Comparison of ENCODE assay signal across 11 cellular contexts in the genomic region with DNA sequence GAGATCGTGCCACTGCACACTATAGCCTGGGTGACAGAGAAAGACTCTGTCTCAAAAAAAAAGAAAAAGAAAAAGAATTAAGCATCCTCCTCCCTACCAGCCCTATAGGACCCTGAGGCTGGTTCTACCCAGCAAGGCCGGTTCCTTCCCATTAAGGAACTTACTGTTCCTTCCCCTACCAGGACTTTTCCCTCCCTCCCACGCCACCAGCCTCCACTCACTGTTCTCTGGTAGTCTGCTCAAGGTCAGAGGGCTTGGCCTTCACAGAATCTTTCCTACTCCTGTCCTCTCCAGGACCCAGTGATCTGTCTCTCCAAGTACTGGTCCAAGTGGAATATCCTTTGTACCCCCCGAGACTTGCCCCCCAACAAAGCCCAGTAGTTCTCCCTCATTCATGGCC. TPM values are rescaled to one million over a fixed set of nuclear protein-coding genes. Genes with fewer than 3 reads are reported as not detected.
DNase-seq lines count a peak whose midpoint lies in the region; ATAC-seq and TF ChIP-seq lines count a peak whose summit lies in the region.
"Had no signal": no experiment of that assay in that cellular context is flagged by ENCODE, and none has a peak within 500 bp of the region (broad histone marks: within the 10 kb centered on the region; RNA-seq: fewer than 3 reads in every experiment).

No MANE protein-coding gene starts in this region.

- no peaks in the 10 kb centered on the region for H3K27me3 Mint-ChIP-seq in activated CD8-positive, alpha-beta memory T cell treated with anti-CD3 and anti-CD28 coated beads, Interleukin-2, amount 10 ng/mL, durations not matched to agents 7 days and 5 days
- H3K27me3 Mint-ChIP-seq in T-helper 17 cell = no peaks in the 10 kb centered on the region

- H3K27me3 ChIP-seq in skeletal muscle satellite cell (ENCODE audit: control insufficient read depth, insufficient read depth, low read length) = no peaks in the 10 kb centered on the region

- peak overlapping the region; percentile 98 for H3K27ac Mint-ChIP-seq in activated CD8-positive, alpha-beta memory T cell treated with anti-CD3 and anti-CD28 coated beads, Interleukin-2, amount 10 ng/mL, durations not matched to agents 7 days and 5 days
- H3K27ac Mint-ChIP-seq in T-helper 17 cell = peak overlapping the region; percentile 99

- ATAC-seq in activated CD8-positive, alpha-beta memory T cell treated with anti-CD3 and anti-CD28 coated beads, Interleukin-2, amount 10 ng/mL, durations not matched to agents 7 days and 5 days = no peak
- no peak for ATAC-seq in T-helper 17 cell

- peaks cover 2% of the 10 kb centered on the region for H3K9me3 Mint-ChIP-seq in activated CD8-positive, alpha-beta memory T cell treated with anti-CD3 and anti-CD28 coated beads, Interleukin-2, amount 10 ng/mL, durations not matched to agents 7 days and 5 days (ENCODE audit: low read depth)

- DNase-seq in activated CD8-positive, alpha-beta memory T cell treated with anti-CD3 and anti-CD28 coated beads, Interleukin-2, amount 10 ng/mL, durations not matched to agents 7 days and 5 days = no peak
- DNase-seq in activated CD8-positive, alpha-beta memory T cell treated with anti-CD3 and anti-CD28 coated beads, Interleukin-2, amount 50 U/mL, for 48 hours = no peak
- DNase-seq in T-helper 17 cell (no peak), epithelial cell of proximal tubule (ENCODE audit: low read depth) (no peak), DMS153 treated with DMSO at 0.1 percent for 48 hours (lab: John Stamatoyannopoulos, UW; ENCODE audit: unreplicated experiment) (no peak), NCI-H748 treated with DMSO at 0.1 percent for 48 hours (lab: John Stamatoyannopoulos, UW) (no peak)
- no peak for DNase-seq in stimulated activated CD4-positive, alpha-beta T cell treated with anti-CD3 and anti-CD28 coated beads, Interleukin-4, amount 100 ng/mL, for 1 hour
- DNase-seq: activated CD8-positive, alpha-beta memory T cell treated with anti-CD3 and anti-CD28 coated beads for 24 hours; NCI-H1417; stimulated activated CD4-positive, alpha-beta T cell treated with anti-CD3 and anti-CD28 coated beads, Interleukin-2, amount 100 ng/mL, for 24 hours had no signal

- H3K36me3 ChIP-seq in skeletal muscle satellite cell (ENCODE audit: insufficient read depth, low read length) = peaks cover 14% of the 10 kb centered on the region

- H3K4me1 ChIP-seq in skeletal muscle satellite cell (ENCODE audit: control insufficient read depth, insufficient read depth, low read length) = no peaks in the 10 kb centered on the region

- H3K4me1 Mint-ChIP-seq in activated CD8-positive, alpha-beta memory T cell treated with anti-CD3 and anti-CD28 coated beads, Interleukin-2, amount 10 ng/mL, durations not matched to agents 7 days and 5 days = peaks cover 46% of the 10 kb centered on the region
- H3K4me1 Mint-ChIP-seq in T-helper 17 cell = peaks cover 26% of the 10 kb centered on the region

- no peak for TF ChIP-seq CTCF in epithelial cell of proximal tubule (conservative IDR thresholded peaks at IDR 0.05; ENCODE audit: low read depth, low read length)

- H3K9ac ChIP-seq in skeletal muscle satellite cell (ENCODE audit: low read depth, low read length) = no peak overlapping the region

- CTCF ChIA-PET in activated CD8-positive, alpha-beta memory T cell treated with anti-CD3 and anti-CD28 coated beads, Interleukin-2, amount 10 ng/mL, durations not matched to agents 7 days and 5 days (lab: Charles Lee) = no interaction called here

- H3K36me3 Mint-ChIP-seq in activated CD8-positive, alpha-beta memory T cell treated with anti-CD3 and anti-CD28 coated beads, Interleukin-2, amount 10 ng/mL, durations not matched to agents 7 days and 5 days = peaks cover 40% of the 10 kb centered on the region
- H3K36me3 Mint-ChIP-seq in T-helper 17 cell (ENCODE audit: low read depth) = peaks cover 9% of the 10 kb centered on the region

- peak overlapping the region; percentile 73 for H3K4me2 ChIP-seq in skeletal muscle satellite cell (ENCODE audit: low read length)

- H3K4me3 ChIP-seq in epithelial cell of proximal tubule (ENCODE audit: low read depth, low read length) (peak overlapping the region; percentile 84), skeletal muscle satellite cell (ENCODE audit: low read length) (no peak overlapping the region)

- peak overlapping the region; percentile 99 for H3K4me3 Mint-ChIP-seq in activated CD8-positive, alpha-beta memory T cell treated with anti-CD3 and anti-CD28 coated beads, Interleukin-2, amount 10 ng/mL, durations not matched to agents 7 days and 5 days
- H3K4me3 Mint-ChIP-seq in T-helper 17 cell = peak overlapping the region; percentile 95

- H3K9me3 ChIP-seq in T-helper 17 cell (ENCODE audit: control insufficient read depth, low read length, poor library complexity, severe bottlenecking) (no peaks in the 10 kb centered on the region), skeletal muscle satellite cell (replicated peaks; ENCODE audit: low read length) (no peaks in the 10 kb centered on the region)

RNA-seq across cellular contexts. Expression of a gene that starts 1.4 kb away (rescaled TPM):
- total RNA-seq in activated CD8-positive, alpha-beta memory T cell treated with anti-CD3 and anti-CD28 coated beads, Interleukin-2, amount 10 ng/mL, durations not matched to agents 7 days and 5 days = 100 to 1,000 TPM; 104 to 126 TPM
- total RNA-seq in T-helper 17 cell = 100 to 1,000 TPM; 107 to 123 TPM
- 15.8 and 24.6 TPM in 2 replicates for total RNA-seq in epithelial cell of proximal tubule
- 5.2 and 9.9 TPM in 2 replicates for total RNA-seq in skeletal muscle satellite cell (2012; rRNA removed)

RNA-seq across cellular contexts. Expression of a gene that starts 29.0 kb away (rescaled TPM):
- total RNA-seq in activated CD8-positive, alpha-beta memory T cell treated with anti-CD3 and anti-CD28 coated beads, Interleukin-2, amount 10 ng/mL, durations not matched to agents 7 days and 5 days = 1 to 10 TPM; 2.9 to 5.5 TPM
- total RNA-seq in T-helper 17 cell (1 to 10 TPM; 2.2 to 3.2 TPM), epithelial cell of proximal tubule (0.51 and 1.1 TPM in 2 replicates)
- total RNA-seq in skeletal muscle satellite cell (2012; rRNA removed) = 0.25 and 0.44 TPM in 2 replicates

RNA-seq across cellular contexts. Expression of a gene that starts 42.5 kb away (rescaled TPM):
- total RNA-seq in activated CD8-positive, alpha-beta memory T cell treated with anti-CD3 and anti-CD28 coated beads, Interleukin-2, amount 10 ng/mL, durations not matched to agents 7 days and 5 days = 10 to 100 TPM; 29.4 to 34.1 TPM
- total RNA-seq in T-helper 17 cell (10 to 100 TPM; 38.9 to 46.4 TPM), epithelial cell of proximal tubule (51.8 and 63.7 TPM in 2 replicates)
- 35.5 and 38.7 TPM in 2 replicates for total RNA-seq in skeletal muscle satellite cell (2012; rRNA removed)

RNA-seq across cellular contexts. Expression of a gene that starts 43.2 kb away (rescaled TPM):
- 10 to 100 TPM; 56.9 to 65.2 TPM for total RNA-seq in activated CD8-positive, alpha-beta memory T cell treated with anti-CD3 and anti-CD28 coated beads, Interleukin-2, amount 10 ng/mL, durations not matched to agents 7 days and 5 days
- 10 to 100 TPM; 91.0 to 91.6 TPM for total RNA-seq in T-helper 17 cell
- 34.4 and 44.2 TPM in 2 replicates for total RNA-seq in epithelial cell of proximal tubule
- total RNA-seq in skeletal muscle satellite cell (2012; rRNA removed) = 25.3 and 29.1 TPM in 2 replicates

RNA-seq across cellular contexts. Expression of a gene that starts 58.2 kb away (rescaled TPM):
- 1 to 10 TPM; 6.9 to 7.9 TPM for total RNA-seq in activated CD8-positive, alpha-beta memory T cell treated with anti-CD3 and anti-CD28 coated beads, Interleukin-2, amount 10 ng/mL, durations not matched to agents 7 days and 5 days
- total RNA-seq in T-helper 17 cell = 10 to 100 TPM; 10.8 to 11.8 TPM
- total RNA-seq in epithelial cell of proximal tubule = 4.0 and 4.5 TPM in 2 replicates
- total RNA-seq in skeletal muscle satellite cell (2012; rRNA removed) = 0.25 and 0.44 TPM in 2 replicates
